8 cellular contexts compared by ENCODE assay signal in genomic region chr2:189441709-189442074, GRCh38. TPM values are rescaled to one million over a fixed set of nuclear protein-coding genes. Genes with fewer than 3 reads are reported as not detected.
DNase-seq lines count a peak whose midpoint lies in the region; ATAC-seq and TF ChIP-seq lines count a peak whose summit lies in the region.

No MANE protein-coding gene starts in this region.

- no peaks in the 10 kb centered on the region for H3K9me3 ChIP-seq in BLaER1
- no peaks in the 10 kb centered on the region for H3K9me3 ChIP-seq in right lobe of liver

- no peaks in the 10 kb centered on the region for H3K36me3 Mint-ChIP-seq in type B pancreatic cell

- TF ChIP-seq CTCF in brain microvascular endothelial cell (IDR thresholded peaks at IDR 0.05; ENCODE audit: low read depth, low read length, missing control alignments): no peak
- TF ChIP-seq CTCF in right lobe of liver (IDR thresholded peaks at IDR 0.05): no peak
- TF ChIP-seq CTCF in type B pancreatic cell (conservative IDR thresholded peaks at IDR 0.05): no peak

- H3K27ac Mint-ChIP-seq in type B pancreatic cell: peak overlapping the region; percentile 99

- H3K9me3 Mint-ChIP-seq in type B pancreatic cell: no peaks in the 10 kb centered on the region

- intact Hi-C loops in right lobe of liver (cut with DNase I): no loop called here

- H3K27ac ChIP-seq in BLaER1: peak overlapping the region; percentile 89
- peak overlapping the region; percentile 76 for H3K27ac ChIP-seq in brain microvascular endothelial cell
- H3K27ac ChIP-seq in right lobe of liver: peak overlapping the region; percentile 80 to 93 (median 83)

- no peak for TF ChIP-seq POLR2A in right lobe of liver (IDR thresholded peaks at IDR 0.05)

- H3K9ac ChIP-seq in BLaER1: peak overlapping the region; percentile 89

- H3K4me3 Mint-ChIP-seq in type B pancreatic cell: no peak overlapping the region

- ATAC-seq in HG03565 (IDR thresholded peaks at IDR 0.05; ENCODE audit: unreplicated experiment) (peak; percentile 0), right lobe of liver (peak; percentile 15 to 32 (median 26))

- peaks cover 37% of the 10 kb centered on the region for H4K20me1 ChIP-seq in BLaER1

- no peaks in the 10 kb centered on the region for H3K27me3 Mint-ChIP-seq in type B pancreatic cell

- WGBS in right lobe of liver (ENCODE audit: insufficient coverage, low coverage, low lambda C conversion rate, missing lambda C conversion rate): 0% methylated on average over 9 of the region's 12 CpGs

- peaks cover 24% of the 10 kb centered on the region for H3K4me1 ChIP-seq in BLaER1
- H3K4me1 ChIP-seq in right lobe of liver: peaks cover 0 to 14% (median 3%) of the 10 kb centered on the region in 4 donors

- H3K4me1 Mint-ChIP-seq in type B pancreatic cell (ENCODE audit: unreplicated experiment): peaks cover 9% of the 10 kb centered on the region

- DNase-seq in brain microvascular endothelial cell (no peak), right lobe of liver (no peak), type B pancreatic cell (ENCODE audit: extremely low spot score, unreplicated experiment) (no peak), SK-N-DZ (ENCODE audit: low spot score) (no peak), GF-D8 (lab: John Stamatoyannopoulos, UW) (no peak), NCI-H1436 treated with DMSO at 0.1 percent for 48 hours (lab: John Stamatoyannopoulos, UW) (no peak)

- peak overlapping the region; percentile 82 for H3K4me3 ChIP-seq in BLaER1
- peak overlapping the region; percentile 87 for H3K4me3 ChIP-seq in brain microvascular endothelial cell (ENCODE audit: low read depth, low read length)
- peak overlapping the region; percentile 78 to 85 (median 82) for H3K4me3 ChIP-seq in right lobe of liver

- H3K27me3 ChIP-seq in BLaER1 (no peaks in the 10 kb centered on the region), brain microvascular endothelial cell (replicated peaks) (no peaks in the 10 kb centered on the region), right lobe of liver (no peaks in the 10 kb centered on the region)

- H3K4me2 ChIP-seq in BLaER1: peak overlapping the region; percentile 74

- in situ Hi-C loops in brain microvascular endothelial cell (cut with HindIII; ENCODE audit: low pct_ligation_motif_present, low sequenced_read_pairs): no loop called here

- H3K36me3 ChIP-seq in BLaER1 (peaks cover 26% of the 10 kb centered on the region), brain microvascular endothelial cell (replicated peaks) (no peaks in the 10 kb centered on the region), right lobe of liver (no peaks in the 10 kb centered on the region)

RNA-seq across cellular contexts. Expression of gene WDR75, which starts 0.4 kb away (rescaled TPM):
- total RNA-seq in right lobe of liver: 10 to 100 TPM in 4 of 6 experiments, 1 to 10 TPM in 2; 7.5 to 19.5 (median 11.8) TPM
- total RNA-seq in type B pancreatic cell (ENCODE audit: low replicate concordance): 34.3 and 49.8 TPM in 2 replicates
- 60.3 and 63.6 TPM in 2 replicates for polyA plus RNA-seq in SK-N-DZ (2014; cell fraction: cytosol; rRNA removed)
- polyA plus RNA-seq in SK-N-DZ (2014; cell fraction: nucleus; rRNA removed): 96.0 and 114 TPM in 2 replicates
